In genomic region chr21:20701235-20701634, GRCh38 we compare ENCODE assay signal across 19 cellular contexts.
"Had no signal": no experiment of that assay in that cellular context is flagged by ENCODE, and none has a peak within 500 bp of the region (broad histone marks: within the 10 kb centered on the region; RNA-seq: fewer than 3 reads in every experiment).

No MANE protein-coding gene starts in this region.

- H3K27me3 Mint-ChIP-seq: naive thymus-derived CD8-positive, alpha-beta T cell had no signal

- H3K9me3 ChIP-seq: ovary, right atrium auricular region, sigmoid colon, suprapubic skin, thyroid gland, upper lobe of left lung, uterus had no signal

- H3K4me1 Mint-ChIP-seq: naive thymus-derived CD8-positive, alpha-beta T cell had no signal

- H3K27ac Mint-ChIP-seq: naive thymus-derived CD8-positive, alpha-beta T cell had no signal

- H3K27me3 ChIP-seq: dorsolateral prefrontal cortex, heart left ventricle, ovary, right atrium auricular region, sigmoid colon, suprapubic skin, thyroid gland, upper lobe of left lung, uterus had no signal

- DNase-seq: cortex of kidney; dorsolateral prefrontal cortex; effector CD8-positive, alpha-beta T cell; heart left ventricle; hippocampal formation; kidney glomerular epithelial cell; mammary epithelial cell; naive thymus-derived CD8-positive, alpha-beta T cell; ovary; sigmoid colon; stimulated activated CD4-positive, alpha-beta T cell treated with anti-CD3 and anti-CD28 coated beads, Interleukin-2, amount 100 ng/mL, for 48 hours; stimulated activated naive CD4-positive, alpha-beta T cell treated with Interleukin-2 at 50 U/mL for 16 hours; thyroid gland; uterus had no signal

- H3K36me3 ChIP-seq: heart left ventricle, ovary, right atrium auricular region, sigmoid colon, suprapubic skin, thyroid gland, upper lobe of left lung, uterus had no signal

- H3K4me3 ChIP-seq: dorsolateral prefrontal cortex, heart left ventricle, ovary, right atrium auricular region, sigmoid colon, skin epidermis, suprapubic skin, thyroid gland, upper lobe of left lung, uterus had no signal

- H3K27ac ChIP-seq: dorsolateral prefrontal cortex, heart left ventricle, ovary, right atrium auricular region, sigmoid colon, skin epidermis, suprapubic skin, thyroid gland, upper lobe of left lung, uterus had no signal

- ATAC-seq: esophagus mucosa; heart left ventricle; naive thymus-derived CD8-positive, alpha-beta T cell had no signal

- H3K4me1 ChIP-seq: heart left ventricle, right atrium auricular region, sigmoid colon, suprapubic skin, thyroid gland, upper lobe of left lung, uterus had no signal

- H3K4me3 Mint-ChIP-seq: naive thymus-derived CD8-positive, alpha-beta T cell had no signal
